ENCODE assay signal across 22 cellular contexts in the genomic region with DNA sequence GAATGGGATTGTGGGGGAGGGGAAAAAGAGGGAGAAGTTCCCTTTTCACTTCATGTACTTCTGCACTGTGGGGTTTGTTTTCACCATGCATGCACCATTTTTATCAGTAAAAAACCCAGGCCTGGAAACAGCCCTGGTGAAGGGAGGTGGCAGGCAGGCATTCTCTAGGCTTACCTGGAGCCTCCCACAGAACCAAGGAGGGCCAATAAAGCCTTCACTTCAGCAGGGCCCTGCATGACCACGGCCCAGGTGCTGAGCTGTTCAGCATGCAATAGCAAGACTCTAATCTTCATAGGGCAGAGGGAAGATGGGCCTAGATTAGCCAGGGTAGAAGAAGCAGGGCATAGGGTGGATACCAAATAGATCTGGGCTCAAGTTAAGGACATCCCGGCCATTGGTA. TPM values are rescaled to one million over a fixed set of nuclear protein-coding genes. Genes with fewer than 3 reads are reported as not detected.
"Had no signal": no experiment of that assay in that cellular context is flagged by ENCODE, and none has a peak within 500 bp of the region (broad histone marks: within the 10 kb centered on the region; RNA-seq: fewer than 3 reads in every experiment).

No MANE protein-coding gene starts in this region.

- H3K4me2 ChIP-seq: smooth muscle cell had no signal

- H3K4me1 Mint-ChIP-seq: central memory CD8-positive, alpha-beta T cell; naive thymus-derived CD4-positive, alpha-beta T cell; stimulated activated effector memory CD8-positive, alpha-beta T cell treated with anti-CD3 and anti-CD28 coated beads, Interleukin-12 subunit alpha, Interleukin-12 subunit beta, amount 100 ng/mL, for 72 hours had no signal

- H3K27me3 ChIP-seq: esophagus squamous epithelium, pancreas, right lobe of liver, stomach, thyroid gland had no signal

- H3K4me3 Mint-ChIP-seq: central memory CD8-positive, alpha-beta T cell; naive thymus-derived CD4-positive, alpha-beta T cell; stimulated activated effector memory CD8-positive, alpha-beta T cell treated with anti-CD3 and anti-CD28 coated beads, Interleukin-12 subunit alpha, Interleukin-12 subunit beta, amount 100 ng/mL, for 72 hours had no signal

- H3K36me3 ChIP-seq: esophagus squamous epithelium, pancreas, right lobe of liver, stomach, thyroid gland had no signal

- DNase-seq: dermis blood vessel endothelial cell; effector memory CD4-positive, alpha-beta T cell; erythroblast; esophagus squamous epithelium; foreskin melanocyte; glutamatergic neuron; midbrain; naive thymus-derived CD4-positive, alpha-beta T cell; occipital lobe; pancreas; stimulated activated CD4-positive, alpha-beta T cell treated with anti-CD3 and anti-CD28 coated beads, Interleukin-2, amount 100 ng/mL, for 24 hours; stimulated activated CD4-positive, alpha-beta T cell treated with anti-CD3 and anti-CD28 coated beads, Interleukin-4, amount 100 ng/mL, for 24 hours; stimulated activated naive CD4-positive, alpha-beta T cell treated with Interleukin-2 at 50 U/mL for 16 hours; stomach; thyroid gland had no signal

- H3K9me3 Mint-ChIP-seq: central memory CD8-positive, alpha-beta T cell; stimulated activated effector memory CD8-positive, alpha-beta T cell treated with anti-CD3 and anti-CD28 coated beads, Interleukin-12 subunit alpha, Interleukin-12 subunit beta, amount 100 ng/mL, for 72 hours had no signal

- H3K4me1 ChIP-seq: esophagus squamous epithelium, pancreas, right lobe of liver, stomach, thyroid gland had no signal

- H3K9me3 ChIP-seq: esophagus squamous epithelium, pancreas, right lobe of liver, stomach, thyroid gland had no signal

- ATAC-seq: naive thymus-derived CD4-positive, alpha-beta T cell; pancreas; stimulated activated effector memory CD8-positive, alpha-beta T cell treated with anti-CD3 and anti-CD28 coated beads, Interleukin-12 subunit alpha, Interleukin-12 subunit beta, amount 100 ng/mL, for 72 hours had no signal

- H3K4me3 ChIP-seq: coronary artery, esophagus squamous epithelium, pancreas, right lobe of liver, smooth muscle cell, stomach, thyroid gland had no signal

- H3K27ac Mint-ChIP-seq: naive thymus-derived CD4-positive, alpha-beta T cell; progenitor cell of endocrine pancreas; stimulated activated effector memory CD8-positive, alpha-beta T cell treated with anti-CD3 and anti-CD28 coated beads, Interleukin-12 subunit alpha, Interleukin-12 subunit beta, amount 100 ng/mL, for 72 hours had no signal

- H3K36me3 Mint-ChIP-seq: naive thymus-derived CD4-positive, alpha-beta T cell; stimulated activated effector memory CD8-positive, alpha-beta T cell treated with anti-CD3 and anti-CD28 coated beads, Interleukin-12 subunit alpha, Interleukin-12 subunit beta, amount 100 ng/mL, for 72 hours had no signal

- H3K27ac ChIP-seq: coronary artery, esophagus squamous epithelium, pancreas, right lobe of liver, stomach, thyroid gland had no signal

RNA-seq across cellular contexts. Expression of gene SCN5A, which starts 49.6 kb away (rescaled TPM):
- polyA plus RNA-seq: naive thymus-derived CD4-positive, alpha-beta T cell; neural cell had no signal
